ENCODE assay signal across 1 cellular context in genomic region chr9:4327504-4328191, GRCh38.
TF ChIP-seq lines count a peak whose summit lies in the region.

No MANE protein-coding gene starts in this region.

TF ChIP-seq in WTC11, 78 proteins besides CTCF, POLR2A, EP300 and RAD21 (continued from another document):
- TF ChIP-seq ARID4B (CRISPR knock-in tag; IDR thresholded peaks at IDR 0.05; ENCODE audit: borderline replicate concordance) (no peak), CBFB (CRISPR knock-in tag; IDR thresholded peaks at IDR 0.05; ENCODE audit: low read depth) (no peak), ATF1 (CRISPR knock-in tag; IDR thresholded peaks at IDR 0.05) (no peak), NR3C1 (CRISPR knock-in tag; conservative IDR thresholded peaks at IDR 0.05; ENCODE audit: low read depth) (no peak), SMAD3 (CRISPR knock-in tag; IDR thresholded peaks at IDR 0.05; ENCODE audit: borderline replicate concordance) (no peak)
- TF ChIP-seq, protein P1, sequence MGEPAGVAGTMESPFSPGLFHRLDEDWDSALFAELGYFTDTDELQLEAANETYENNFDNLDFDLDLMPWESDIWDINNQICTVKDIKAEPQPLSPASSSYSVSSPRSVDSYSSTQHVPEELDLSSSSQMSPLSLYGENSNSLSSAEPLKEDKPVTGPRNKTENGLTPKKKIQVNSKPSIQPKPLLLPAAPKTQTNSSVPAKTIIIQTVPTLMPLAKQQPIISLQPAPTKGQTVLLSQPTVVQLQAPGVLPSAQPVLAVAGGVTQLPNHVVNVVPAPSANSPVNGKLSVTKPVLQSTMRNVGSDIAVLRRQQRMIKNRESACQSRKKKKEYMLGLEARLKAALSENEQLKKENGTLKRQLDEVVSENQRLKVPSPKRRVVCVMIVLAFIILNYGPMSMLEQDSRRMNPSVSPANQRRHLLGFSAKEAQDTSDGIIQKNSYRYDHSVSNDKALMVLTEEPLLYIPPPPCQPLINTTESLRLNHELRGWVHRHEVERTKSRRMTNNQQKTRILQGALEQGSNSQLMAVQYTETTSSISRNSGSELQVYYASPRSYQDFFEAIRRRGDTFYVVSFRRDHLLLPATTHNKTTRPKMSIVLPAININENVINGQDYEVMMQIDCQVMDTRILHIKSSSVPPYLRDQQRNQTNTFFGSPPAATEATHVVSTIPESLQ (CRISPR knock-in tag; IDR thresholded peaks at IDR 0.05), result no peak
